Comparison of ENCODE assay signal across 20 cellular contexts in genomic region chr5:160961761-160962160, GRCh38.
"Had no signal": no experiment of that assay in that cellular context is flagged by ENCODE, and none has a peak within 500 bp of the region (broad histone marks: within the 10 kb centered on the region; RNA-seq: fewer than 3 reads in every experiment).

No MANE protein-coding gene starts in this region.

- H3K4me1 Mint-ChIP-seq: activated B cell treated with CpG ODN at 0.5 μM for 24 hours; activated CD4-positive, alpha-beta T cell treated with anti-CD3 and anti-CD28 coated beads for 36 hours; activated naive CD8-positive, alpha-beta T cell treated with anti-CD3 and anti-CD28 coated beads for 36 hours; naive thymus-derived CD8-positive, alpha-beta T cell; stimulated activated naive B cell treated with anti-CD40 and anti-IgM and Interleukin-4, amounts not matched to agents 10 μg/mL and 1 μg/mL and 100 μg/mL, for 72 hours had no signal

- H3K36me3 ChIP-seq: left ventricle myocardium inferior, sigmoid colon, transverse colon, uterus had no signal

- H3K36me3 Mint-ChIP-seq: activated naive CD8-positive, alpha-beta T cell treated with anti-CD3 and anti-CD28 coated beads for 36 hours; mesothelial cell of epicardium; naive thymus-derived CD8-positive, alpha-beta T cell; stimulated activated naive B cell treated with anti-CD40 and anti-IgM and Interleukin-4, amounts not matched to agents 10 μg/mL and 1 μg/mL and 100 μg/mL, for 72 hours had no signal

- H3K27ac Mint-ChIP-seq: activated B cell treated with CpG ODN at 0.5 μM for 24 hours; activated CD4-positive, alpha-beta T cell treated with anti-CD3 and anti-CD28 coated beads for 36 hours; activated naive CD8-positive, alpha-beta T cell treated with anti-CD3 and anti-CD28 coated beads for 36 hours; mesothelial cell of epicardium; naive thymus-derived CD8-positive, alpha-beta T cell; stimulated activated naive B cell treated with anti-CD40 and anti-IgM and Interleukin-4, amounts not matched to agents 10 μg/mL and 1 μg/mL and 100 μg/mL, for 72 hours had no signal

- H3K4me1 ChIP-seq: left ventricle myocardium inferior, sigmoid colon, transverse colon, uterus had no signal

- ATAC-seq: activated CD4-positive, alpha-beta T cell treated with anti-CD3 and anti-CD28 coated beads for 36 hours; foreskin keratinocyte; naive thymus-derived CD8-positive, alpha-beta T cell; stimulated activated naive B cell treated with anti-CD40 and anti-IgM and Interleukin-4, amounts not matched to agents 10 μg/mL and 1 μg/mL and 100 μg/mL, for 72 hours had no signal

- H3K27ac ChIP-seq: foreskin keratinocyte, left ventricle myocardium inferior, sigmoid colon, transverse colon, uterus had no signal

- DNase-seq: activated B cell treated with CpG ODN at 0.5 μM for 24 hours; activated CD4-positive, alpha-beta T cell treated with anti-CD3 and anti-CD28 coated beads for 36 hours; activated CD4-positive, alpha-beta T cell treated with anti-CD3 and anti-CD28 coated beads, Interleukin-2, amount 50 U/mL, for 4 hours; activated CD8-positive, alpha-beta memory T cell treated with anti-CD3 and anti-CD28 coated beads for 24 hours; activated naive CD4-positive, alpha-beta T cell treated with Interleukin-2 at 50 U/mL for 16 hours; activated naive CD8-positive, alpha-beta T cell treated with anti-CD3 and anti-CD28 coated beads for 36 hours; activated T-cell treated with anti-CD3 and anti-CD28 coated beads, Interleukin-2, amount 50 U/mL, for 48 hours; foreskin keratinocyte; glutamatergic neuron; hippocampal formation; left ventricle myocardium inferior; naive thymus-derived CD8-positive, alpha-beta T cell; sigmoid colon; stimulated activated CD4-positive, alpha-beta T cell treated with anti-CD3 and anti-CD28 coated beads, Interleukin-15, amount 100 ng/mL, for 24 hours; stimulated activated naive B cell treated with anti-CD40 and anti-IgM and Interleukin-4, amounts not matched to agents 10 μg/mL and 1 μg/mL and 100 μg/mL, for 72 hours; T-helper 9 cell; transverse colon; uterus had no signal

- H3K9me3 Mint-ChIP-seq: activated B cell treated with CpG ODN at 0.5 μM for 24 hours; activated naive CD8-positive, alpha-beta T cell treated with anti-CD3 and anti-CD28 coated beads for 36 hours; mesothelial cell of epicardium; stimulated activated naive B cell treated with anti-CD40 and anti-IgM and Interleukin-4, amounts not matched to agents 10 μg/mL and 1 μg/mL and 100 μg/mL, for 72 hours had no signal

- H3K27me3 ChIP-seq: sigmoid colon, transverse colon, uterus had no signal

- H3K9me3 ChIP-seq: left ventricle myocardium inferior, sigmoid colon, transverse colon, uterus had no signal

- H3K4me3 ChIP-seq: left ventricle myocardium inferior, sigmoid colon, smooth muscle cell, transverse colon, uterus had no signal

- H3K4me3 Mint-ChIP-seq: activated B cell treated with CpG ODN at 0.5 μM for 24 hours; activated CD4-positive, alpha-beta T cell treated with anti-CD3 and anti-CD28 coated beads for 36 hours; activated naive CD8-positive, alpha-beta T cell treated with anti-CD3 and anti-CD28 coated beads for 36 hours; mesothelial cell of epicardium; naive thymus-derived CD8-positive, alpha-beta T cell; stimulated activated naive B cell treated with anti-CD40 and anti-IgM and Interleukin-4, amounts not matched to agents 10 μg/mL and 1 μg/mL and 100 μg/mL, for 72 hours had no signal
